In the genomic region with DNA sequence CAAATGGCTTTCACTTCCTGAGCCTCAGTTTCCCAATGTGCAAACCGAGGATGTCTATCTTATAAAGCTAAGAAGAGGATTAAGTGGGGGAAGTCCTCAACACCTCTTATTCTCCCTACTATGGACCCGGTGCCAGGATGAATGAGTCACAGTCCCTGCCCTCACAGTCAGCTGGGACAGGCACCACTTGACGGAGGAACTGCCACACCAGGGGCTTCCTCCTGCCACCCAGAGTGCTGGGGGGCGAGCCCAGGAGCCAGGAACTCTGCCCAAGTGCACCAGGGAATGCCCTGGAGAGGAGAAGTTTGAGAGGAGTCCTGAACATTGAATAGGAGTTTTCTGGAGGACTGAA, we compare ENCODE assay signal across 14 cellular contexts. TPM values are rescaled to one million over a fixed set of nuclear protein-coding genes. Genes with fewer than 3 reads are reported as not detected.
DNase-seq lines count a peak whose midpoint lies in the region; ATAC-seq and TF ChIP-seq lines count a peak whose summit lies in the region.
"Not testable (repeated sequence)": the region's sequence is repeated elsewhere in the genome, so short reads cannot be mapped to it uniquely, and the experiment has no call there.
"Had no signal": no experiment of that assay in that cellular context is flagged by ENCODE, and none has a peak within 500 bp of the region (broad histone marks: within the 10 kb centered on the region; RNA-seq: fewer than 3 reads in every experiment).

No MANE protein-coding gene starts in this region.

- H3K9me2 ChIP-seq in PC-3 (replicated peaks; ENCODE audit: low read length), result not testable (repeated sequence)

- BruUV-seq in PC-3 (replicated peaks; lab: Mats Ljungman, UMichigan), result not testable (repeated sequence)

- H3K27me3 ChIP-seq in PC-3 (ENCODE audit: low read length), result not testable (repeated sequence)

- ATAC-seq in GM18511 (IDR thresholded peaks at IDR 0.05; ENCODE audit: unreplicated experiment) (peak; percentile 30), GM19043 (IDR thresholded peaks at IDR 0.05; ENCODE audit: low read depth, unreplicated experiment) (peak; percentile 12), GM21423 (IDR thresholded peaks at IDR 0.05; ENCODE audit: unreplicated experiment) (peak; percentile 20), HG02610 (IDR thresholded peaks at IDR 0.05; ENCODE audit: unreplicated experiment) (peak; percentile 22), HG02973 (IDR thresholded peaks at IDR 0.05; ENCODE audit: unreplicated experiment) (peak; percentile 6), HG03280 (IDR thresholded peaks at IDR 0.05; ENCODE audit: unreplicated experiment) (peak; percentile 5), PC-3 (peak; percentile 46), mucosa of descending colon (peak; percentile 16)

- intact Hi-C loops in PC-3 (cut with micrococcal nuclease); mucosa of descending colon (cut with DNase I, micrococcal nuclease): not testable (repeated sequence)

- not testable (repeated sequence) for H3K9ac ChIP-seq in PC-3 (ENCODE audit: low read length)

- not testable (repeated sequence) for H3K4me2 ChIP-seq in PC-3 (ENCODE audit: low read length)

- not testable (repeated sequence) for TF ChIP-seq CTCF in PC-3 (conservative IDR thresholded peaks at IDR 0.05; ENCODE audit: low read depth, low read length); mucosa of descending colon (IDR thresholded peaks at IDR 0.05)

- not testable (repeated sequence) for H3K79me2 ChIP-seq in PC-3 (ENCODE audit: low read length)

- not testable (repeated sequence) for DNase-seq in PC-3, mucosa of descending colon

- not testable (repeated sequence) for H3K27ac ChIP-seq in PC-3 (ENCODE audit: low read length)

- CTCF ChIA-PET in PC-3 (lab: Charles Lee), result not testable (repeated sequence)

- H3K9me3 ChIP-seq in PC-3 (ENCODE audit: low read length); mucosa of descending colon: not testable (repeated sequence)

- not testable (repeated sequence) for H3K4me3 ChIP-seq in PC-3 (ENCODE audit: low read length); mucosa of descending colon

- not testable (repeated sequence) for H4K20me1 ChIP-seq in PC-3 (ENCODE audit: low read length)

- not testable (repeated sequence) for H3K36me3 ChIP-seq in PC-3 (ENCODE audit: low read depth, low read length); mucosa of descending colon (ENCODE audit: low read depth)

- POLR2A ChIA-PET in PC-3 (lab: Charles Lee; ENCODE audit: unreplicated experiment), result not testable (repeated sequence)

- H3K4me1 ChIP-seq in PC-3 (ENCODE audit: insufficient read depth, low read length); mucosa of descending colon (ENCODE audit: low read depth): not testable (repeated sequence)

- H2AFZ ChIP-seq in PC-3 (ENCODE audit: low read length), result not testable (repeated sequence)

- H3F3A ChIP-seq in PC-3 (ENCODE audit: low read length, unreplicated experiment), result not testable (repeated sequence)

RNA-seq across cellular contexts. Expression of a gene that starts 2.2 kb away (rescaled TPM):
- total RNA-seq in PC-3 (2014; rRNA removed) (6.7 and 15.8 TPM in 2 replicates), mucosa of descending colon (10 to 100 TPM; 18.3 to 68.4 (median 21.5) TPM)

RNA-seq across cellular contexts. Expression of a gene that starts 28.3 kb away (rescaled TPM):
- total RNA-seq in PC-3 (2014; rRNA removed), result 20.2 and 22.7 TPM in 2 replicates
- total RNA-seq in mucosa of descending colon, result 10 to 100 TPM; 10.7 to 23.1 (median 12.3) TPM

RNA-seq across cellular contexts. Expression of a gene that starts 35.8 kb away (rescaled TPM):
- not detected in 2 replicates for total RNA-seq in PC-3 (2014; rRNA removed)
- total RNA-seq in mucosa of descending colon, result not detected
- total RNA-seq: esophagus squamous epithelium, GM23338, kidney epithelial cell, myocyte, thyroid gland, WTC11 had no signal

RNA-seq across cellular contexts. Expression of a gene that starts 41.9 kb away (rescaled TPM):
- total RNA-seq in PC-3 (2014; rRNA removed) (14.5 and 35.2 TPM in 2 replicates), mucosa of descending colon (10 to 100 TPM; 23.7 to 43.7 (median 27.5) TPM)

RNA-seq across cellular contexts. Expression of a gene that starts 57.1 kb away (rescaled TPM):
- total RNA-seq in PC-3 (2014; rRNA removed), result 3.6 and 4.1 TPM in 2 replicates
- total RNA-seq in mucosa of descending colon, result 10 to 100 TPM in 1 of 3 donors, 1 to 10 TPM in 2; 6.5 to 14.7 (median 8.8) TPM
